In the genomic region with DNA sequence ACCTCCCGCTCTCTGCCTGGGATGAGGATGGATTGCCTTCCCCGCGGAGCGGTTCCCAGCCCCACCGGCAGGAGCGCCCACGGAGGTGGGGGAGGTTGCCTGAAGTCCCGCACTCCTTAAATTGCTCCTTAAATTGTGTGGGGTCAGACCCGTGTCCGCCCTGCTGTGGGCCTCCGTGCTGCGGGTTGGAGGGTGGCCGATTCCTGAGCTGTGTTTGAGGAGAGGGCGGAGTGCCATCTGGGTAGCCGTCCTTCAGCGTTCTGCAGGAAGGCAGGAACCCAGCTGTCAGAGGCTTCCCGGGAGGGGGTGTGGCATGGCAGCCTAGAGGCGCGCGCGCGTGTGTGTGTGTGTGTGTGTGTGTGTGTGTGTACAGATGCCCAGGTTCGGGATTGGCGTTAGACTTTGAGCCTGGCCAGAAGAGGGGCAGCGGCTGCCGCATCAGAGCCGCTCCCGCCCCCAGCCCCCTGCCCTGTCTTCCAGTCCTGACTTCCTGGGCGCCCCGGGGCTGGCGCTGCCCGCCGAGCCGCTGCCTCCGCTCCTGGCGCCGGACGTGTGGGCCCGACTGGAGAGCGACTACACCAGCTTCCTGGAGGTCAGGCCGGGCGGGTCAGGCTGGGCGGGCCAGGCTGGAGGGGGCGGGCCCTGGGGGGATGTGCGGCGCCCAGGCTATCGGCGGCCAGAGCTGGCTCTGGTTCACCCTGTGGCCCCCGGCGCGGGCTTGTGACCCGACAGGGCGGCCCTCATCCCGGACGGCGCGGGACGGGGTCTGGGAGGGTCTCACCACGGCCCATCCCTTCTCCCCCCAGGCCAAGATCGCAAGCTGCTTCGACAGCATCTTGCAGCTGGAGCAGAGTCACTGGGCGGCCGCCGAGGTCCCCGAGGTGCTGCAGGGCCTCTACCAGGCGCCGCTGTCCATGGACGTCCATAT, we compare ENCODE assay signal across 8 cellular contexts. TPM values are rescaled to one million over a fixed set of nuclear protein-coding genes. Genes with fewer than 3 reads are reported as not detected.
DNase-seq lines count a peak whose midpoint lies in the region; ATAC-seq and TF ChIP-seq lines count a peak whose summit lies in the region.

No MANE protein-coding gene starts in this region.

- H3K9me3 Mint-ChIP-seq in CD14-positive monocyte = peaks cover 0 to 18% (median 5%) of the 10 kb centered on the region in 7 donors
- H3K9me3 Mint-ChIP-seq in activated T-helper 2 cell treated with anti-CD3 and anti-CD28 coated beads, Interferon-gamma antibody, Interleukin-2, Interleukin-4, amounts not matched to agents 10 μg/mL and 5 μg/mL and 100 μg/mL, durations not matched to agents 14 hours and 24 hours and 36 hours = no peaks in the 10 kb centered on the region

- no peak for TF ChIP-seq CTCF in CD14-positive monocyte (IDR thresholded peaks at IDR 0.05)
- peak; percentile 24 for TF ChIP-seq CTCF in upper lobe of right lung (IDR thresholded peaks at IDR 0.05)

- H3K4me1 Mint-ChIP-seq in CD14-positive monocyte (peaks cover 26% of the 10 kb centered on the region), T-helper 17 cell (peaks cover 9% of the 10 kb centered on the region)
- H3K4me1 Mint-ChIP-seq in activated T-helper 2 cell treated with anti-CD3 and anti-CD28 coated beads, Interferon-gamma antibody, Interleukin-2, Interleukin-4, amounts not matched to agents 10 μg/mL and 5 μg/mL and 100 μg/mL, durations not matched to agents 14 hours and 24 hours and 36 hours (ENCODE audit: low read depth) = peaks cover 3% of the 10 kb centered on the region

- H3K36me3 Mint-ChIP-seq in CD14-positive monocyte (peaks cover 7 to 8% of the 10 kb centered on the region in 2 donors), T-helper 17 cell (ENCODE audit: low read depth) (peaks cover 8% of the 10 kb centered on the region)
- H3K36me3 Mint-ChIP-seq in activated T-helper 2 cell treated with anti-CD3 and anti-CD28 coated beads, Interferon-gamma antibody, Interleukin-2, Interleukin-4, amounts not matched to agents 10 μg/mL and 5 μg/mL and 100 μg/mL, durations not matched to agents 14 hours and 24 hours and 36 hours (ENCODE audit: low read depth) = no peaks in the 10 kb centered on the region

- no peak overlapping the region for H3K27ac ChIP-seq in upper lobe of right lung

- intact Hi-C loops in CD14-positive monocyte (cut with micrococcal nuclease) (loop anchor here (2.0 to 5.0 kb wide), 4 partner anchors 19 to 84 kb away; partner anchors contain the start of gene TNFAIP2 (in 1 of the 2)), left cardiac atrium (cut with DNase I) (loop anchor here (2.0 to 5.0 kb wide), 2 partner anchors 81 to 189 kb away; no protein-coding TSS in a partner anchor), upper lobe of right lung (cut with DNase I) (loop anchor here (10.0 kb wide), 2 partner anchors 81 to 191 kb away; no protein-coding TSS in a partner anchor)
- intact Hi-C loops in activated T-helper 2 cell treated with anti-CD3 and anti-CD28 coated beads, Interferon-gamma antibody, Interleukin-2, Interleukin-4, amounts not matched to agents 10 μg/mL and 5 μg/mL and 100 μg/mL, durations not matched to agents 14 hours and 24 hours and 36 hours (cut with micrococcal nuclease) = loop anchor here (2.0 kb wide), 1 partner anchor 189 kb away; no protein-coding TSS in a partner anchor

- H3K4me3 ChIP-seq in upper lobe of right lung = peak overlapping the region; percentile 30

- H3K4me1 ChIP-seq in upper lobe of right lung = peaks cover 24% of the 10 kb centered on the region

- no peaks in the 10 kb centered on the region for H3K36me3 ChIP-seq in upper lobe of right lung

- ATAC-seq in T-helper 17 cell (no peak), left cardiac atrium (peak; percentile 42 to 63), upper lobe of right lung (peak; percentile 63), GM19463 (IDR thresholded peaks at IDR 0.05; ENCODE audit: unreplicated experiment) (no peak)

- H3K27ac Mint-ChIP-seq in CD14-positive monocyte = peak overlapping the region in 2 of 7 donors; percentile 60 to 65
- no peak overlapping the region for H3K27ac Mint-ChIP-seq in T-helper 17 cell
- no peak overlapping the region for H3K27ac Mint-ChIP-seq in activated T-helper 2 cell treated with anti-CD3 and anti-CD28 coated beads, Interferon-gamma antibody, Interleukin-2, Interleukin-4, amounts not matched to agents 10 μg/mL and 5 μg/mL and 100 μg/mL, durations not matched to agents 14 hours and 24 hours and 36 hours

- H3K27me3 Mint-ChIP-seq in CD14-positive monocyte (ENCODE audit: low read depth in 3 of 3) = peaks cover 40 to 52% (median 44%) of the 10 kb centered on the region in 3 donors
- peaks cover 41% of the 10 kb centered on the region for H3K27me3 Mint-ChIP-seq in T-helper 17 cell
- peaks cover 23% of the 10 kb centered on the region for H3K27me3 Mint-ChIP-seq in activated T-helper 2 cell treated with anti-CD3 and anti-CD28 coated beads, Interferon-gamma antibody, Interleukin-2, Interleukin-4, amounts not matched to agents 10 μg/mL and 5 μg/mL and 100 μg/mL, durations not matched to agents 14 hours and 24 hours and 36 hours (ENCODE audit: low read depth)

- H3K9me3 ChIP-seq in T-helper 17 cell (ENCODE audit: control insufficient read depth, low read length, poor library complexity, severe bottlenecking) = no peaks in the 10 kb centered on the region
- no peaks in the 10 kb centered on the region for H3K9me3 ChIP-seq in upper lobe of right lung

- DNase-seq in CD14-positive monocyte (ENCODE audit: low spot score) = no peak
- DNase-seq in LHCN-M2 (ENCODE audit: low read depth) = peak; percentile 82
- DNase-seq in T-helper 17 cell = no peak
- peak; percentile 71 for DNase-seq in left cardiac atrium
- DNase-seq in upper lobe of right lung = peak; percentile 82
- no peak for DNase-seq in activated T-helper 2 cell treated with anti-CD3 and anti-CD28 coated beads, Interferon-gamma antibody, Interleukin-2, Interleukin-4, amounts not matched to agents 10 μg/mL and 5 μg/mL and 100 μg/mL, durations not matched to agents 14 hours and 24 hours and 36 hours (ENCODE audit: low spot score)
- no peak for DNase-seq in NOMO-1 treated with DMSO at 0.1 percent for 48 hours (lab: John Stamatoyannopoulos, UW; ENCODE audit: unreplicated experiment)

- H3K27me3 ChIP-seq in upper lobe of right lung = peaks cover 34% of the 10 kb centered on the region

- H3K4me3 Mint-ChIP-seq in CD14-positive monocyte (peak overlapping the region; percentile 56 to 93), T-helper 17 cell (peak overlapping the region; percentile 71)
- no peak overlapping the region for H3K4me3 Mint-ChIP-seq in activated T-helper 2 cell treated with anti-CD3 and anti-CD28 coated beads, Interferon-gamma antibody, Interleukin-2, Interleukin-4, amounts not matched to agents 10 μg/mL and 5 μg/mL and 100 μg/mL, durations not matched to agents 14 hours and 24 hours and 36 hours (ENCODE audit: low read depth)

RNA-seq across cellular contexts. Expression of gene EXOC3L4, which starts 9.2 kb away (rescaled TPM):
- not detected for polyA plus RNA-seq in CD14-positive monocyte
- total RNA-seq in LHCN-M2 (2014; rRNA removed) (0.40 and 1.3 TPM in 2 replicates), T-helper 17 cell (not detected), left cardiac atrium (under 1 TPM; 0.91 to 0.92 TPM), upper lobe of right lung (4.2 TPM)
- 0.19 TPM for polyA plus RNA-seq in LHCN-M2 (2012)
- not detected in 2 replicates for total RNA-seq in activated T-helper 2 cell treated with anti-CD3 and anti-CD28 coated beads, Interferon-gamma antibody, Interleukin-2, Interleukin-4, amounts not matched to agents 10 μg/mL and 5 μg/mL and 100 μg/mL, durations not matched to agents 14 hours and 24 hours and 36 hours

RNA-seq across cellular contexts. Expression of gene TNFAIP2, which starts 19.5 kb away (rescaled TPM):
- polyA plus RNA-seq in CD14-positive monocyte = 10 to 100 TPM; 41.5 to 50.8 TPM
- total RNA-seq in LHCN-M2 (2014; rRNA removed) (9.4 and 21.0 TPM in 2 replicates), T-helper 17 cell (10 to 100 TPM in 1 of 2 donors, 1 to 10 TPM in 1; 6.3 to 20.6 TPM), left cardiac atrium (10 to 100 TPM; 60.2 to 72.0 TPM), upper lobe of right lung (158 TPM)
- 5.3 TPM for polyA plus RNA-seq in LHCN-M2 (2012)
- total RNA-seq in activated T-helper 2 cell treated with anti-CD3 and anti-CD28 coated beads, Interferon-gamma antibody, Interleukin-2, Interleukin-4, amounts not matched to agents 10 μg/mL and 5 μg/mL and 100 μg/mL, durations not matched to agents 14 hours and 24 hours and 36 hours = 0.64 and 1.0 TPM in 2 replicates

RNA-seq across cellular contexts. Expression of gene LBHD2, which starts 19.7 kb away (rescaled TPM):
- not detected for polyA plus RNA-seq in CD14-positive monocyte
- total RNA-seq in LHCN-M2 (2014; rRNA removed) (not detected in 2 replicates), T-helper 17 cell (not detected), left cardiac atrium (under 1 TPM in 1 of 2 donors, not detected in 1; 0.47 TPM), upper lobe of right lung (not detected)
- polyA plus RNA-seq in LHCN-M2 (2012) = not detected
- total RNA-seq in activated T-helper 2 cell treated with anti-CD3 and anti-CD28 coated beads, Interferon-gamma antibody, Interleukin-2, Interleukin-4, amounts not matched to agents 10 μg/mL and 5 μg/mL and 100 μg/mL, durations not matched to agents 14 hours and 24 hours and 36 hours = not detected in 2 replicates

RNA-seq across cellular contexts. Expression of gene CDC42BPB, which starts 46.4 kb away (rescaled TPM):
- under 1 TPM; 0.25 to 0.60 TPM for polyA plus RNA-seq in CD14-positive monocyte
- 56.6 and 59.5 TPM in 2 replicates for total RNA-seq in LHCN-M2 (2014; rRNA removed)
- 50.1 TPM for polyA plus RNA-seq in LHCN-M2 (2012)
- 10 to 100 TPM; 11.6 to 16.3 TPM for total RNA-seq in T-helper 17 cell
- 10 to 100 TPM; 57.3 to 79.2 TPM for total RNA-seq in left cardiac atrium
- 102 TPM for total RNA-seq in upper lobe of right lung
- total RNA-seq in activated T-helper 2 cell treated with anti-CD3 and anti-CD28 coated beads, Interferon-gamma antibody, Interleukin-2, Interleukin-4, amounts not matched to agents 10 μg/mL and 5 μg/mL and 100 μg/mL, durations not matched to agents 14 hours and 24 hours and 36 hours = 2.3 and 3.5 TPM in 2 replicates

Comparison
In these comparisons a context has a peak if more than half of its experiments do, and no peak if none do; other contexts are left out.
1. DNase-seq: peak in LHCN-M2 (single experiment), left cardiac atrium (single experiment) and upper lobe of right lung (single experiment); none in CD14-positive monocyte (single experiment), T-helper 17 cell (0 of 3), activated T-helper 2 cell treated with anti-CD3 and anti-CD28 coated beads, Interferon-gamma antibody, Interleukin-2, Interleukin-4, amounts not matched to agents 10 μg/mL and 5 μg/mL and 100 μg/mL, durations not matched to agents 14 hours and 24 hours and 36 hours (single experiment) and NOMO-1 treated with DMSO at 0.1 percent for 48 hours (single experiment).
2. ATAC-seq: peak in left cardiac atrium (2 of 2) and upper lobe of right lung (single experiment); none in T-helper 17 cell (single experiment) and GM19463 (single experiment).